ENCODE assay signal across 17 cellular contexts in the genomic region with DNA sequence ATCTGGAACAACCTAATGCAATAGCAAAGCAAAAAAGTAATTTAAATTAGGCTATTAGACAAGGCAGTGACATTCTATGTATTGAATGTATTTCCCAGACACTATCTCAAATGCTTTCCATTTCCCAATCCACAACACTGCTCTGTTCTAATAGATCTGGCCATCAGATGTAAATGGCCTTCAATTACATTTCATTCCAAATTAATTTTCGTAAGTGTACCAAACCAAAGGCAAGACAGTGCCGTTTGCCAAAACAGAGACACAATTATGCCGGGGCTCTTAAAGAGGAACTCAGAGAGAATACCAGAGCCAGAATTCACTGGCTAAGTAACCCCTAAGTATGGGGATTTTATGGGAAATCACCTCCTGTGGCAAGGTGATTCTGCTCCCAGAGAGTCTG.
A peak's percentile ranks its signal among the peaks of the same experiment; 100 is the strongest.
DNase-seq lines count a peak whose midpoint lies in the region; ATAC-seq and TF ChIP-seq lines count a peak whose summit lies in the region.
"Had no signal": no experiment of that assay in that cellular context is flagged by ENCODE, and none has a peak within 500 bp of the region (broad histone marks: within the 10 kb centered on the region; RNA-seq: fewer than 3 reads in every experiment).

No MANE protein-coding gene starts in this region.

- no peak overlapping the region for H3K4me2 ChIP-seq in trophoblast cell (ENCODE audit: low read length)

- no peak overlapping the region for H2BK5ac ChIP-seq in trophoblast cell (ENCODE audit: low read depth, low read length, poor library complexity)

- H2AFZ ChIP-seq in trophoblast cell (ENCODE audit: insufficient read depth, low read length, poor library complexity), result no peak overlapping the region

- no peak overlapping the region for H4K12ac ChIP-seq in trophoblast cell (ENCODE audit: low read depth, low read length)

- no peak overlapping the region for H3K23ac ChIP-seq in trophoblast cell (ENCODE audit: low read length)

- peaks cover 30% of the 10 kb centered on the region for H3K36me3 ChIP-seq in KOPT-K1 (ENCODE audit: insufficient read depth, low read length)
- peaks cover 2% of the 10 kb centered on the region in 2 experiments for H3K36me3 ChIP-seq in trophoblast cell (ENCODE audit: control insufficient read depth in 1 of 2, insufficient read depth in 2 of 2, low read length in 2 of 2)

- no peak overlapping the region for H4K8ac ChIP-seq in trophoblast cell (ENCODE audit: low read depth, low read length)

- no peak overlapping the region for H2BK120ac ChIP-seq in trophoblast cell (ENCODE audit: insufficient read depth, low read length, poor library complexity)

- H3K27ac ChIP-seq in KOPT-K1 (ENCODE audit: low read depth, low read length, poor library complexity, severe bottlenecking), result peak overlapping the region; percentile 43
- H3K27ac ChIP-seq in trophoblast cell (ENCODE audit: low read depth, low read length), result no peak overlapping the region
- H3K27ac ChIP-seq: BLaER1 treated with 17β-estradiol and CSF1 and Interleukin-3, amounts not matched to agents 10 nM and 100 nM had no signal

- H4K91ac ChIP-seq in trophoblast cell (ENCODE audit: low read depth, low read length), result no peak overlapping the region

- H3K4me1 ChIP-seq in trophoblast cell (ENCODE audit: control insufficient read depth in 1 of 2, insufficient read depth in 2 of 2, low read length in 2 of 2), result no peaks in the 10 kb centered on the region

- no peak overlapping the region for H3K18ac ChIP-seq in trophoblast cell (ENCODE audit: low read length)

- H3K4ac ChIP-seq in trophoblast cell (ENCODE audit: low read depth, low read length), result peak overlapping the region; percentile 62

- no peak overlapping the region for H3K14ac ChIP-seq in trophoblast cell (ENCODE audit: low read length)

- no peaks in the 10 kb centered on the region for H3K79me1 ChIP-seq in trophoblast cell (ENCODE audit: low read length)

- H2BK12ac ChIP-seq in trophoblast cell (ENCODE audit: low read length), result no peak overlapping the region

- no peak overlapping the region for H3K4me3 ChIP-seq in trophoblast cell (ENCODE audit: low read depth, low read length)
- H3K4me3 ChIP-seq: BLaER1 treated with 17β-estradiol and CSF1 and Interleukin-3, amounts not matched to agents 10 nM and 100 nM had no signal

- no CpG with 5 or more reads among the region's 3 CpGs for WGBS in trophoblast cell (ENCODE audit: extremely low coverage, insufficient coverage, insufficient read length)

- no peak; the same call in 2 of the 3 replicates for ATAC-seq in SK-N-SH treated with all-trans-retinoic acid at 6 μM for 48 hours
- no peak for ATAC-seq in HG03045 (IDR thresholded peaks at IDR 0.05; ENCODE audit: unreplicated experiment)
- ATAC-seq: HCT116 had no signal

- no peaks in the 10 kb centered on the region for H3K27me3 ChIP-seq in trophoblast cell (ENCODE audit: insufficient read depth, low read length)
- H3K27me3 ChIP-seq: BLaER1 treated with 17β-estradiol and CSF1 and Interleukin-3, amounts not matched to agents 10 nM and 100 nM had no signal

- no peak overlapping the region for H2AK5ac ChIP-seq in trophoblast cell (ENCODE audit: low read length)

- H3K9ac ChIP-seq in trophoblast cell (ENCODE audit: low read length), result no peak overlapping the region
- H3K9ac ChIP-seq: BLaER1 treated with 17β-estradiol and CSF1 and Interleukin-3, amounts not matched to agents 10 nM and 100 nM had no signal

- H3K9me3 ChIP-seq in KOPT-K1 (ENCODE audit: insufficient read depth, low read length, poor library complexity, severe bottlenecking) (no peaks in the 10 kb centered on the region), trophoblast cell (ENCODE audit: insufficient read depth, low read depth, low read length) (no peaks in the 10 kb centered on the region)

- DNase-seq in NCI-H345 (lab: John Stamatoyannopoulos, UW) (peak; percentile 9), NCI-H345 treated with DMSO at 0.1 percent for 48 hours (lab: John Stamatoyannopoulos, UW; ENCODE audit: unreplicated experiment) (no peak), trophoblast cell (no peak), occipital lobe (lab: John Stamatoyannopoulos, UW) (no peak), NCI-H128 (lab: John Stamatoyannopoulos, UW; ENCODE audit: unreplicated experiment) (no peak)
- DNase-seq: 8988T; AML-193; Calu3; CD4-positive, alpha-beta T cell; DMS 273 treated with DMSO at 0.1 percent for 48 hours; GDM1; IMR-90 had no signal

- peaks cover 3% of the 10 kb centered on the region for H3K79me2 ChIP-seq in trophoblast cell (ENCODE audit: control insufficient read depth, insufficient read depth, low read length, poor library complexity)

TF ChIP-seq in SK-N-SH treated with all-trans-retinoic acid at 6 μM for 48 hours, 23 proteins besides CTCF, POLR2A, EP300 and RAD21:
- TF ChIP-seq ZNF8 (CRISPR knock-in tag; IDR thresholded peaks at IDR 0.05) (peak; percentile 75), TCF4 (CRISPR knock-in tag; IDR thresholded peaks at IDR 0.05; ENCODE audit: borderline replicate concordance) (no peak)
TF ChIP-seq in SK-N-SH treated with all-trans-retinoic acid at 6 μM for 48 hours: peak in this region for 1.
